In genomic region chr2:160878622-160879021, GRCh38 we compare ENCODE assay signal across 26 cellular contexts.
"Had no signal": no experiment of that assay in that cellular context is flagged by ENCODE, and none has a peak within 500 bp of the region (broad histone marks: within the 10 kb centered on the region; RNA-seq: fewer than 3 reads in every experiment).

No MANE protein-coding gene starts in this region.

- H3K4me1 Mint-ChIP-seq: activated CD4-positive, alpha-beta T cell treated with anti-CD3 and anti-CD28 coated beads, Interleukin-2, amount 10 ng/mL, durations not matched to agents 7 days and 5 days; T-cell had no signal

- H3K4me1 ChIP-seq: Peyer's patch had no signal

- H3K9me3 Mint-ChIP-seq: activated CD4-positive, alpha-beta memory T cell treated with anti-CD3 and anti-CD28 coated beads for 36 hours; activated CD4-positive, alpha-beta T cell treated with anti-CD3 and anti-CD28 coated beads, Interleukin-2, amount 10 ng/mL, durations not matched to agents 7 days and 5 days; activated naive CD4-positive, alpha-beta T cell treated with anti-CD3 and anti-CD28 coated beads for 36 hours; activated T-cell treated with anti-CD3 and anti-CD28 coated beads, Interleukin-2, amount 50 U/mL, for 4 hours; T-cell had no signal

- H3K27me3 ChIP-seq: brain microvascular endothelial cell, MG63, Peyer's patch had no signal

- ATAC-seq: activated T-cell treated with anti-CD3 and anti-CD28 coated beads, Interleukin-2, amount 50 U/mL, for 4 hours; T-cell had no signal

- H3K36me3 Mint-ChIP-seq: activated CD4-positive, alpha-beta memory T cell treated with anti-CD3 and anti-CD28 coated beads for 36 hours; T-cell had no signal

- H3K27ac Mint-ChIP-seq: activated CD4-positive, alpha-beta memory T cell treated with anti-CD3 and anti-CD28 coated beads for 36 hours; activated CD4-positive, alpha-beta T cell treated with anti-CD3 and anti-CD28 coated beads, Interleukin-2, amount 10 ng/mL, durations not matched to agents 7 days and 5 days; activated naive CD4-positive, alpha-beta T cell treated with anti-CD3 and anti-CD28 coated beads for 36 hours; activated naive CD8-positive, alpha-beta T cell; T-cell had no signal

- H3K4me3 Mint-ChIP-seq: activated CD4-positive, alpha-beta memory T cell treated with anti-CD3 and anti-CD28 coated beads for 36 hours; activated CD4-positive, alpha-beta T cell treated with anti-CD3 and anti-CD28 coated beads, Interleukin-2, amount 10 ng/mL, durations not matched to agents 7 days and 5 days; activated naive CD4-positive, alpha-beta T cell treated with anti-CD3 and anti-CD28 coated beads for 36 hours; activated naive CD8-positive, alpha-beta T cell; activated T-cell treated with anti-CD3 and anti-CD28 coated beads, Interleukin-2, amount 50 U/mL, for 4 hours; T-cell had no signal

- H3K4me3 ChIP-seq: MG63, Peyer's patch had no signal

- H3K27ac ChIP-seq: brain microvascular endothelial cell, Peyer's patch, VCaP had no signal

- H3K36me3 ChIP-seq: brain microvascular endothelial cell, MG63, Peyer's patch had no signal

- H3K27me3 Mint-ChIP-seq: activated CD4-positive, alpha-beta memory T cell treated with anti-CD3 and anti-CD28 coated beads for 36 hours; activated CD4-positive, alpha-beta T cell treated with anti-CD3 and anti-CD28 coated beads, Interleukin-2, amount 10 ng/mL, durations not matched to agents 7 days and 5 days; activated naive CD8-positive, alpha-beta T cell had no signal

- H3K9me3 ChIP-seq: MG63, Peyer's patch had no signal

- DNase-seq: activated CD4-positive, alpha-beta memory T cell treated with anti-CD3 and anti-CD28 coated beads for 36 hours; activated CD4-positive, alpha-beta T cell treated with anti-CD3 and anti-CD28 coated beads, Interleukin-2, amount 10 ng/mL, durations not matched to agents 7 days and 5 days; activated CD4-positive, CD25-positive, alpha-beta regulatory T cell; activated CD8-positive, alpha-beta memory T cell treated with anti-CD3 and anti-CD28 coated beads for 24 hours; activated gamma-delta T cell; activated naive CD4-positive, alpha-beta T cell treated with anti-CD3 and anti-CD28 coated beads for 36 hours; activated T-cell treated with anti-CD3 and anti-CD28 coated beads, Interleukin-2, amount 50 U/mL, for 4 hours; brain microvascular endothelial cell; MG63; MV-4-11; NCI-H1092 treated with DMSO at 0.1 percent for 48 hours; NCI-H1417 treated with DMSO at 0.1 percent for 48 hours; NCI-H1694; NCI-H2029 treated with DMSO at 0.1 percent for 48 hours; NCI-H345; NCI-H510A; NCI-H526 treated with DMSO at 0.1 percent for 48 hours; NCI-H82; OCI-M1; Peyer's patch; SIG-M5; T-cell; T-helper 2 cell; T1000 had no signal
